ENCODE assay signal across 14 cellular contexts in the genomic region with DNA sequence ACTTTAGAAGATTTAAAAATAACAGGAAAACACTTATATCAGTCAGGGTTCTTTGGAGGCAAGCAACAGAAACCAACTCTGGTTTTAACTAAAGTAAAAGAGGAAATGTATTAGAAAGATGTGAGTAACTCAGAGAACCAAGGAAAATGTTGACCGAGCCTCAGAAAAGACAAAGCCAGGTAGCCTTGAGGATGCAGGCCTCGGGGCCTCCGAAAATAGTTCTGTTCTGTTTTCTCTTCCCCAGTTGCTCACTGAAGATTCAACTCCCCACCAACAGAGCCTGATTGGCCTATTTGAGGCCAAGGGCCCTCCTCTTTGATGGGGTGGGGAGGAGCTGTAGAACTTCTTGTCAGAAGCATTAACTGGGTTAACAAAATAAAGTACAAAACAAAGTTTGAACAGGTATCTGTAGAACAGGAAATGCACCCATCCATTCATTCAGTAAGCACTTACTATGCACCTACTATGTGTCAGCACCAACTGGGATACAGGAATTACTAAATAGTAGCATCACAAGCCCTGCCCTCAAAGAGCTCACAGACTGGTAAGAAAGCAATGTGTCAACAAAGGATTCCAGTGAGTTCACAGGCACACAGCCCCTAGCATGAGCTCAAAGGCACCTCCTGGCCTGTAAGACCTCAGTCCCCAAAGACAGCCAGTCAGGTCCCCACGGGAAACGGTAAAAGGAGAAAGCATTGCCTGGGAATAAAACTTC. TPM values are rescaled to one million over a fixed set of nuclear protein-coding genes. Genes with fewer than 3 reads are reported as not detected.
A peak's percentile ranks its signal among the peaks of the same experiment; 100 is the strongest.
DNase-seq lines count a peak whose midpoint lies in the region; ATAC-seq and TF ChIP-seq lines count a peak whose summit lies in the region.
"Had no signal": no experiment of that assay in that cellular context is flagged by ENCODE, and none has a peak within 500 bp of the region (broad histone marks: within the 10 kb centered on the region; RNA-seq: fewer than 3 reads in every experiment).

No MANE protein-coding gene starts in this region.

- H3K27me3 ChIP-seq in lower lobe of right lung (ENCODE audit: low read depth) (no peaks in the 10 kb centered on the region), Karpas-422 (ENCODE audit: low read length) (no peaks in the 10 kb centered on the region)
- H3K27me3 ChIP-seq: BE2C, uterus had no signal

- no peak overlapping the region for H2AFZ ChIP-seq in Karpas-422 (ENCODE audit: low read length)

- H3K9me2 ChIP-seq in Karpas-422 (replicated peaks; ENCODE audit: insufficient read depth, low read length): no peaks in the 10 kb centered on the region

- intact Hi-C loops in lower lobe of right lung (cut with DNase I): no loop called here

- no peak overlapping the region for H3K4me2 ChIP-seq in Karpas-422 (ENCODE audit: low read depth, low read length, poor library complexity, severe bottlenecking)

- H4K20me1 ChIP-seq in Karpas-422 (ENCODE audit: insufficient read depth, low read depth, low read length): no peaks in the 10 kb centered on the region

- peaks cover 19% of the 10 kb centered on the region for H3K36me3 ChIP-seq in lower lobe of right lung
- H3K36me3 ChIP-seq in Karpas-422 (ENCODE audit: insufficient read depth, low read length): no peaks in the 10 kb centered on the region
- H3K36me3 ChIP-seq: BE2C, uterus had no signal

- H3K9me3 ChIP-seq in lower lobe of right lung (no peaks in the 10 kb centered on the region), Karpas-422 (ENCODE audit: low read length) (no peaks in the 10 kb centered on the region)
- H3K9me3 ChIP-seq: BE2C, uterus had no signal

- H3K4me3 ChIP-seq in lower lobe of right lung: no peak overlapping the region
- no peak overlapping the region for H3K4me3 ChIP-seq in Karpas-422 (ENCODE audit: low read length)
- H3K4me3 ChIP-seq: uterus had no signal

- H3K4me1 ChIP-seq in lower lobe of right lung: no peaks in the 10 kb centered on the region
- H3K4me1 ChIP-seq in Karpas-422 (ENCODE audit: low read length): no peaks in the 10 kb centered on the region
- H3K4me1 ChIP-seq: BE2C, uterus had no signal

- no peaks in the 10 kb centered on the region for H3K79me2 ChIP-seq in Karpas-422 (ENCODE audit: low read length)

- H3K9ac ChIP-seq in Karpas-422 (ENCODE audit: low read length): no peak overlapping the region

- ATAC-seq in GM19372 (IDR thresholded peaks at IDR 0.05; ENCODE audit: low read depth, unreplicated experiment) (peak; percentile 75), HG02763 (IDR thresholded peaks at IDR 0.05; ENCODE audit: unreplicated experiment) (peak; percentile 47), HG03460 (IDR thresholded peaks at IDR 0.05; ENCODE audit: unreplicated experiment) (peak; percentile 61), lower lobe of right lung (no peak)
- ATAC-seq: T-helper 17 cell had no signal

- in situ Hi-C loops in GM13976 (cut with MboI; ENCODE audit: low sequenced_read_pairs, unreplicated experiment): no loop called here

- no peak for TF ChIP-seq CTCF in GM13976 (IDR thresholded peaks at IDR 0.05; ENCODE audit: borderline replicate concordance, control extremely low read depth, extremely low read depth, insufficient read depth, missing control alignments)
- TF ChIP-seq CTCF in lower lobe of right lung (IDR thresholded peaks at IDR 0.05): no peak

- peak; percentile 62 for DNase-seq in GM13976 (ENCODE audit: low spot score)
- no peak for DNase-seq in NCI-H2196 treated with DMSO at 0.1 percent for 48 hours (lab: John Stamatoyannopoulos, UW; ENCODE audit: unreplicated experiment)
- DNase-seq in LoVo (ENCODE audit: low spot score): no peak
- no peak for DNase-seq in lower lobe of right lung
- no peak for DNase-seq in Karpas-422
- DNase-seq: BE2C, GF-D8, T-helper 17 cell, uterus had no signal

- H3K27ac ChIP-seq in lower lobe of right lung (no peak overlapping the region), Karpas-422 (ENCODE audit: low read length) (no peak overlapping the region)
- H3K27ac ChIP-seq: uterus had no signal

RNA-seq across cellular contexts. Expression of a gene that starts 12.6 kb away (rescaled TPM):
- 51.2 TPM for total RNA-seq in lower lobe of right lung
- total RNA-seq in Karpas-422 (2014; rRNA removed; shearing (Covaris generic); ENCODE audit: low replicate concordance): not detected in 2 replicates
- total RNA-seq: epithelial cell of proximal tubule had no signal

RNA-seq across cellular contexts. Expression of a gene that starts 23.2 kb away (rescaled TPM):
- total RNA-seq in lower lobe of right lung: 0.35 TPM
- not detected in 2 replicates for total RNA-seq in Karpas-422 (2014; rRNA removed; shearing (Covaris generic); ENCODE audit: low replicate concordance)
- total RNA-seq: epithelial cell of proximal tubule, renal cortical epithelial cell, T-helper 17 cell had no signal

RNA-seq across cellular contexts. Expression of a gene that starts 37.1 kb away (rescaled TPM):
- 2.3 TPM for total RNA-seq in lower lobe of right lung
- not detected in 2 replicates for total RNA-seq in Karpas-422 (2014; rRNA removed; shearing (Covaris generic); ENCODE audit: low replicate concordance)
- total RNA-seq: epithelial cell of proximal tubule had no signal

RNA-seq across cellular contexts. Expression of a gene that starts 58.5 kb away (rescaled TPM):
- 55.5 TPM for total RNA-seq in lower lobe of right lung
- total RNA-seq in Karpas-422 (2014; rRNA removed; shearing (Covaris generic); ENCODE audit: low replicate concordance): not detected in 2 replicates

Comparison
In these comparisons a context has a peak if more than half of its experiments do, and no peak if none do; other contexts are left out.
1. ATAC-seq: peak in GM19372 (single experiment), HG02763 (single experiment) and HG03460 (single experiment); none in lower lobe of right lung (0 of 2).
2. RNA of a gene that starts 12.6 kb away (total RNA-seq): 51.2 TPM in lower lobe of right lung (single experiment); not detected in Karpas-422; every median in the first group is over 10 times any median in the second.